1 cellular context compared by ENCODE assay signal in the genomic region with DNA sequence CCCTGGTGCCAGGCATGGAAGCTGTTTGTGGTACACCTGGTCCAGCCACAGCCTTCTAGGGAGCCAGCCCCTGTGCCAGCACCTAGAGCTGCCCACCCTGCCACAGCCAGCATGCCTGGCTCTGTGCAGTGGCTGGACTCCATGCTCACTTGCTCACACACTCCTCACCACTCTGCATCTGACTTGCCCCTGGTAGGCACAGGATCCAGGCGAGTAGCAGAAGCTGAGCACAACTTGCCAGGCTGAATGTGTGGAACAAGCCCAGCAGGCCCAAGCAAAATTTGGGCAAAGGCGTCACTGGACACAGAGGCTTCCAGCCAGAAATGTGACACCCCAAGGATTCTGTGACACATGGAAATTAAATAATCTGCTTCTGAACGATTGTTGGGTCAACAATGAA.
TF ChIP-seq lines count a peak whose summit lies in the region.

No MANE protein-coding gene starts in this region.

TF ChIP-seq in H1, 55 proteins besides CTCF, POLR2A, EP300 and RAD21 (continued from another document):
- no peak for TF ChIP-seq ZNF274 (IDR thresholded peaks at IDR 0.05; ENCODE audit: borderline replicate concordance, extremely low read depth, low read length)
